ENCODE assay signal across 17 cellular contexts in the genomic region with DNA sequence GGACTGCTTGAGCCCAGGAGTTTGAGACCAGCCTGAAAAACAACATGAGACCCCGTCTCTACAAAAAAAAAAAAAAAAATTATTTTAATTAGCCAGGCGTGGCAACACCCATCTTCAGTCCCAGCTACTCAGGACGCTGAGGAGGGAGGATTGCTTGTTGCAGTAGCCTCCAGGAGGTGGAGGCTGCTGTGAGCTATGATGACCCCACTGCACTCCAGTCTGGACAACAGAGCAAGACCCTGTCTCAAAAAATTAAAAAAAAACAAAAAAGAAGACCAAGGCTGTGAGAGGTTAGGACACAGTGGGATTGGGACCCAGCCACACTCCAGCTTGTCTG. TPM values are rescaled to one million over a fixed set of nuclear protein-coding genes. Genes with fewer than 3 reads are reported as not detected.
DNase-seq lines count a peak whose midpoint lies in the region; TF ChIP-seq lines count a peak whose summit lies in the region.
"Had no signal": no experiment of that assay in that cellular context is flagged by ENCODE, and none has a peak within 500 bp of the region (broad histone marks: within the 10 kb centered on the region; RNA-seq: fewer than 3 reads in every experiment).

No MANE protein-coding gene starts in this region.

- 77% methylated on average over 3 of the region's 3 CpGs; no CpG with 5 or more reads in 1 of the 2 experiments for WGBS in endodermal cell (ENCODE audit: insufficient coverage in 1 of 2, insufficient read length in 1 of 2), 2 experiments

- H3K9ac ChIP-seq in endodermal cell (ENCODE audit: extremely low read depth, low read length, poor library complexity, severe bottlenecking) = no peak overlapping the region
- H3K9ac ChIP-seq in skeletal muscle tissue (ENCODE audit: low read depth in 1 of 3, low read length in 3 of 3) = peak overlapping the region in 1 of 3 donors; percentile 33
- H3K9ac ChIP-seq: BLaER1, KMS-11, SK-N-SH had no signal

- H3K4me1 ChIP-seq in SJCRH30 = peaks cover 27% of the 10 kb centered on the region
- H3K4me1 ChIP-seq in endodermal cell (ENCODE audit: control insufficient read depth, insufficient read depth, low read length) = no peaks in the 10 kb centered on the region
- peaks cover 20 to 43% (median 33%) of the 10 kb centered on the region in 3 donors for H3K4me1 ChIP-seq in skeletal muscle tissue (ENCODE audit: control insufficient read depth in 3 of 3, insufficient read depth in 3 of 3, low read length in 3 of 3)

- H3K9me3 ChIP-seq in SJCRH30 (replicated peaks) (no peaks in the 10 kb centered on the region), endodermal cell (ENCODE audit: control insufficient read depth, low read length) (no peaks in the 10 kb centered on the region), skeletal muscle tissue (ENCODE audit: control insufficient read depth in 3 of 3, low read length in 3 of 3) (no peaks in the 10 kb centered on the region)
- H3K9me3 ChIP-seq: BLaER1, HAP-1, SK-N-SH had no signal

- no peaks in the 10 kb centered on the region for H3K36me3 Mint-ChIP-seq in endodermal cell (ENCODE audit: low read depth)

- peaks cover 40% of the 10 kb centered on the region for H3K27me3 Mint-ChIP-seq in endodermal cell (ENCODE audit: insufficient read depth)

- H3K4me3 Mint-ChIP-seq in endodermal cell = peak overlapping the region; percentile 28

- H3K27ac ChIP-seq in SJCRH30 (peak overlapping the region; percentile 80; the same call in 1 of the 2 replicates), endodermal cell (ENCODE audit: low read depth, low read length) (no peak overlapping the region), skeletal muscle tissue (ENCODE audit: low read depth, low read length) (peak overlapping the region; percentile 88)
- H3K27ac ChIP-seq: BLaER1, KMS-11 had no signal

- DNase-seq in NCI-H510A treated with DMSO at 0.1 percent for 48 hours (lab: John Stamatoyannopoulos, UW) = peak; percentile 47
- DNase-seq in NCI-H510A (lab: John Stamatoyannopoulos, UW) = no peak
- DNase-seq in SJCRH30 = no peak
- no peak for DNase-seq in endodermal cell
- DNase-seq in stimulated activated CD4-positive, alpha-beta T cell treated with anti-CD3 and anti-CD28 coated beads, Interleukin-4, amount 100 ng/mL, for 1 hour = no peak
- DNase-seq in inferior parietal cortex (ENCODE audit: extremely low spot score) = no peak
- no peak for DNase-seq in D341Med (ENCODE audit: low spot score)
- DNase-seq: EL, NCI-H1436, NCI-H524 treated with DMSO at 0.1 percent for 48 hours, Right ventricle myocardium superior had no signal

- no peak for TF ChIP-seq CTCF in endodermal cell (conservative IDR thresholded peaks at IDR 0.05)

- H3K9me3 Mint-ChIP-seq in endodermal cell = no peaks in the 10 kb centered on the region

- H3K27ac Mint-ChIP-seq in endodermal cell = no peak overlapping the region

- no peaks in the 10 kb centered on the region for H3K27me3 ChIP-seq in SJCRH30
- H3K27me3 ChIP-seq in endodermal cell (ENCODE audit: control insufficient read depth, insufficient read depth, low read length, poor library complexity, severe bottlenecking) = peaks cover 35% of the 10 kb centered on the region
- H3K27me3 ChIP-seq in skeletal muscle tissue (ENCODE audit: control insufficient read depth in 3 of 3, insufficient read depth in 3 of 3, low read length in 3 of 3) = peaks cover 0 to 26% (median 16%) of the 10 kb centered on the region in 3 donors
- H3K27me3 ChIP-seq: BLaER1 had no signal

- H3K4me1 Mint-ChIP-seq in endodermal cell = peaks cover 10% of the 10 kb centered on the region

- H3K36me3 ChIP-seq in SJCRH30 (no peaks in the 10 kb centered on the region), endodermal cell (ENCODE audit: control insufficient read depth, insufficient read depth, low read length) (no peaks in the 10 kb centered on the region), skeletal muscle tissue (ENCODE audit: control insufficient read depth in 3 of 3, insufficient read depth in 3 of 3, low read length in 3 of 3) (no peaks in the 10 kb centered on the region)
- H3K36me3 ChIP-seq: BLaER1, HAP-1 had no signal

- no peak overlapping the region for H3K4me3 ChIP-seq in SJCRH30
- H3K4me3 ChIP-seq in endodermal cell (ENCODE audit: low read length) = no peak overlapping the region
- no peak overlapping the region for H3K4me3 ChIP-seq in skeletal muscle tissue (ENCODE audit: low read length in 3 of 3)
- H3K4me3 ChIP-seq: BLaER1, HAP-1 had no signal

RNA-seq across cellular contexts. Expression of a gene that starts 1.3 kb away (rescaled TPM):
- total RNA-seq in SJCRH30 (2014; rRNA removed; shearing (Covaris generic)) = 0.47 and 0.56 TPM in 2 replicates
- 1 to 10 TPM in 1 of 2 donors, under 1 TPM in 1; 0.77 to 2.1 TPM for total RNA-seq in endodermal cell
- polyA plus RNA-seq in endodermal cell (2013, experiment 1 of 2) = 0.75 TPM
- polyA plus RNA-seq in endodermal cell (2013, experiment 2 of 2) = 0.46 TPM
- 8.4 TPM for total RNA-seq in skeletal muscle tissue
- total RNA-seq: M059J had no signal

RNA-seq across cellular contexts. Expression of a gene that starts 18.6 kb away (rescaled TPM):
- 10.4 and 10.7 TPM in 2 replicates for total RNA-seq in SJCRH30 (2014; rRNA removed; shearing (Covaris generic))
- total RNA-seq in endodermal cell (10 to 100 TPM; 24.2 to 27.2 TPM), skeletal muscle tissue (12.0 TPM)
- polyA plus RNA-seq in endodermal cell (2013, experiment 1 of 2) = 37.1 TPM
- 29.8 TPM for polyA plus RNA-seq in endodermal cell (2013, experiment 2 of 2)

RNA-seq across cellular contexts. Expression of a gene that starts 18.7 kb away (rescaled TPM):
- total RNA-seq in SJCRH30 (2014; rRNA removed; shearing (Covaris generic)) = 10.3 and 11.5 TPM in 2 replicates
- total RNA-seq in endodermal cell (10 to 100 TPM; 16.7 to 24.3 TPM), skeletal muscle tissue (10.4 TPM)
- 20.6 TPM for polyA plus RNA-seq in endodermal cell (2013, experiment 1 of 2)
- polyA plus RNA-seq in endodermal cell (2013, experiment 2 of 2) = 14.3 TPM

RNA-seq across cellular contexts. Expression of a gene that starts 24.8 kb away (rescaled TPM):
- 12.6 and 21.0 TPM in 2 replicates for total RNA-seq in SJCRH30 (2014; rRNA removed; shearing (Covaris generic))
- total RNA-seq in endodermal cell = 10 to 100 TPM; 79.8 to 81.4 TPM
- 111 TPM for polyA plus RNA-seq in endodermal cell (2013, experiment 1 of 2)
- 106 TPM for polyA plus RNA-seq in endodermal cell (2013, experiment 2 of 2)
- 14.1 TPM for total RNA-seq in skeletal muscle tissue

RNA-seq across cellular contexts. Expression of a gene that starts 36.8 kb away (rescaled TPM):
- total RNA-seq in SJCRH30 (2014; rRNA removed; shearing (Covaris generic)) = 0.24 and 0.76 TPM in 2 replicates
- total RNA-seq in endodermal cell (100 to 1,000 TPM; 188 to 220 TPM), skeletal muscle tissue (90.8 TPM)
- 63.0 TPM for polyA plus RNA-seq in endodermal cell (2013, experiment 1 of 2)
- polyA plus RNA-seq in endodermal cell (2013, experiment 2 of 2) = 54.6 TPM
- total RNA-seq: M059J had no signal
